In the genomic region with DNA sequence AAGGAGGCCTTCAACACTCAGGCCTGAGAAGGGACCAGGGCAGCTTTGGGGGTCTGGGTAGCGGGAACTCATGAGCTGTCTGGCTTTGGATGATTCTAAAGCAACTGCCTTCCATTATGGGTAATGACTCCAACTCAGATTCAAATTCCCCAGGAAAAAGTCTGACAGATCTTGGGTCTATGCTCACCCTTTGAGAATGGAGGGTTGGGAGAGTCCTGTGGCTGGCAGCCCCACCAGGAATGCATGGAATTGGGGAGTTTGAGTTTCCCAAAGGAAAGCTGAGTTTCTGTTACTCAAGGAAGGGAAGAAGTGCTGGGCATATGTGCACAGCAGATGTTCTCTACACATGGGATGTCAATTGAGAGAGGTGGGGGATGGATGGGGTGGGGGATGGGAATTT, we compare ENCODE assay signal across 29 cellular contexts. TPM values are rescaled to one million over a fixed set of nuclear protein-coding genes. Genes with fewer than 3 reads are reported as not detected.
DNase-seq lines count a peak whose midpoint lies in the region; ATAC-seq and TF ChIP-seq lines count a peak whose summit lies in the region.
"Had no signal": no experiment of that assay in that cellular context is flagged by ENCODE, and none has a peak within 500 bp of the region (broad histone marks: within the 10 kb centered on the region; RNA-seq: fewer than 3 reads in every experiment).

No MANE protein-coding gene starts in this region.

- H3K27ac Mint-ChIP-seq in chondrocyte (ENCODE audit: unreplicated experiment) (peak overlapping the region; percentile 32), nephron progenitor cell (peak overlapping the region; percentile 50)
- no peak overlapping the region for H3K27ac Mint-ChIP-seq in stimulated activated naive CD8-positive, alpha-beta T cell treated with anti-CD3 and anti-CD28 coated beads, Interleukin-15, amount 100 ng/mL, for 72 hours
- no peak overlapping the region for H3K27ac Mint-ChIP-seq in activated T-cell treated with anti-CD3 and anti-CD28 coated beads, Interleukin-2, amount 50 U/mL, for 24 hours
- H3K27ac Mint-ChIP-seq: activated naive CD8-positive, alpha-beta T cell; effector memory CD8-positive, alpha-beta T cell; stimulated activated naive B cell treated with anti-CD40 and anti-IgM and Interleukin-4, amounts not matched to agents 10 μg/mL and 1 μg/mL and 100 μg/mL, for 72 hours had no signal

- no peak overlapping the region for H3K4me2 ChIP-seq in IMR-90 (ENCODE audit: low read depth, low read length)

- H2BK5ac ChIP-seq in IMR-90 (ENCODE audit: low read depth, low read length, poor library complexity, severe bottlenecking), result no peak overlapping the region

- CTCF ChIA-PET in IMR-90 (lab: Yijun Ruan, JAX), result interaction anchor here (0.6 kb wide), 1 partner anchor 128 kb away, joined by 4 read pairs; no protein-coding TSS in a partner anchor

- in situ Hi-C loops in IMR-90 (cut with MboI; ENCODE audit: low sequenced_read_pairs), result no loop called here

- H3K4me3 Mint-ChIP-seq in chondrocyte (ENCODE audit: unreplicated experiment) (no peak overlapping the region), nephron progenitor cell (no peak overlapping the region)
- H3K4me3 Mint-ChIP-seq in stimulated activated naive CD8-positive, alpha-beta T cell treated with anti-CD3 and anti-CD28 coated beads, Interleukin-15, amount 100 ng/mL, for 72 hours, result no peak overlapping the region
- H3K4me3 Mint-ChIP-seq in activated T-cell treated with anti-CD3 and anti-CD28 coated beads, Interleukin-2, amount 50 U/mL, for 24 hours, result no peak overlapping the region
- H3K4me3 Mint-ChIP-seq in activated T-cell treated with anti-CD3 and anti-CD28 coated beads, Interleukin-2, amount 50 U/mL, for 4 hours, result no peak overlapping the region
- H3K4me3 Mint-ChIP-seq: activated naive CD8-positive, alpha-beta T cell; effector memory CD8-positive, alpha-beta T cell; naive thymus-derived CD8-positive, alpha-beta T cell; stimulated activated naive B cell treated with anti-CD40 and anti-IgM and Interleukin-4, amounts not matched to agents 10 μg/mL and 1 μg/mL and 100 μg/mL, for 72 hours had no signal

- peak overlapping the region; percentile 20; the same call in 1 of the 2 replicates for H2BK20ac ChIP-seq in IMR-90 (ENCODE audit: low read depth, low read length)

- peak overlapping the region; percentile 12; the same call in 1 of the 3 replicates for H2BK15ac ChIP-seq in IMR-90 (ENCODE audit: low read depth, low read length)

- H3K79me1 ChIP-seq in IMR-90 (ENCODE audit: low read depth in 1 of 2, low read length in 2 of 2), result no peaks in the 10 kb centered on the region

- peak overlapping the region; percentile 54 for H2AFZ ChIP-seq in IMR-90 (replicated peaks; ENCODE audit: low read length, poor library complexity)

- intact Hi-C loops in IMR-90 (cut with micrococcal nuclease), result loop anchor here (1.0 kb wide), 1 partner anchor 15 kb away; no protein-coding TSS in a partner anchor

- H3K36me3 Mint-ChIP-seq in chondrocyte (ENCODE audit: low read depth) (no peaks in the 10 kb centered on the region), nephron progenitor cell (ENCODE audit: low read depth) (no peaks in the 10 kb centered on the region)
- no peaks in the 10 kb centered on the region for H3K36me3 Mint-ChIP-seq in activated T-cell treated with anti-CD3 and anti-CD28 coated beads, Interleukin-2, amount 50 U/mL, for 24 hours (ENCODE audit: low read depth)
- no peaks in the 10 kb centered on the region for H3K36me3 Mint-ChIP-seq in activated T-cell treated with anti-CD3 and anti-CD28 coated beads, Interleukin-2, amount 50 U/mL, for 4 hours (ENCODE audit: insufficient read depth)
- H3K36me3 Mint-ChIP-seq: activated naive CD8-positive, alpha-beta T cell; naive thymus-derived CD8-positive, alpha-beta T cell; stimulated activated naive B cell treated with anti-CD40 and anti-IgM and Interleukin-4, amounts not matched to agents 10 μg/mL and 1 μg/mL and 100 μg/mL, for 72 hours had no signal

- H3K27me3 Mint-ChIP-seq in chondrocyte (ENCODE audit: low read depth) (no peaks in the 10 kb centered on the region), nephron progenitor cell (ENCODE audit: low read depth, poor library complexity) (peaks cover 11% of the 10 kb centered on the region)
- peaks cover 9% of the 10 kb centered on the region for H3K27me3 Mint-ChIP-seq in stimulated activated naive CD8-positive, alpha-beta T cell treated with anti-CD3 and anti-CD28 coated beads, Interleukin-15, amount 100 ng/mL, for 72 hours
- peaks cover 4% of the 10 kb centered on the region for H3K27me3 Mint-ChIP-seq in activated T-cell treated with anti-CD3 and anti-CD28 coated beads, Interleukin-2, amount 50 U/mL, for 24 hours
- H3K27me3 Mint-ChIP-seq in activated T-cell treated with anti-CD3 and anti-CD28 coated beads, Interleukin-2, amount 50 U/mL, for 4 hours (ENCODE audit: low read depth), result no peaks in the 10 kb centered on the region
- H3K27me3 Mint-ChIP-seq: activated naive CD8-positive, alpha-beta T cell; effector memory CD8-positive, alpha-beta T cell had no signal

- H3K9me3 Mint-ChIP-seq in chondrocyte (ENCODE audit: low read depth) (no peaks in the 10 kb centered on the region), nephron progenitor cell (no peaks in the 10 kb centered on the region)
- no peaks in the 10 kb centered on the region for H3K9me3 Mint-ChIP-seq in stimulated activated naive CD8-positive, alpha-beta T cell treated with anti-CD3 and anti-CD28 coated beads, Interleukin-15, amount 100 ng/mL, for 72 hours
- no peaks in the 10 kb centered on the region for H3K9me3 Mint-ChIP-seq in activated T-cell treated with anti-CD3 and anti-CD28 coated beads, Interleukin-2, amount 50 U/mL, for 24 hours
- no peaks in the 10 kb centered on the region for H3K9me3 Mint-ChIP-seq in activated T-cell treated with anti-CD3 and anti-CD28 coated beads, Interleukin-2, amount 50 U/mL, for 4 hours
- H3K9me3 Mint-ChIP-seq: effector memory CD8-positive, alpha-beta T cell; naive thymus-derived CD8-positive, alpha-beta T cell; stimulated activated naive B cell treated with anti-CD40 and anti-IgM and Interleukin-4, amounts not matched to agents 10 μg/mL and 1 μg/mL and 100 μg/mL, for 72 hours had no signal

- no peak overlapping the region for H3K18ac ChIP-seq in IMR-90 (ENCODE audit: low read depth, low read length)

- H3K36me3 ChIP-seq in IMR-90 (ENCODE audit: control insufficient read depth, insufficient read depth, low read length), result no peaks in the 10 kb centered on the region
- H3K36me3 ChIP-seq: lower lobe of right lung, MG63, ovary, suprapubic skin, upper lobe of left lung had no signal

- no peak for TF ChIP-seq RAD21 in IMR-90 (IDR thresholded peaks at IDR 0.05; ENCODE audit: low read length)

- H2BK120ac ChIP-seq in IMR-90 (ENCODE audit: low read depth, low read length), result peak overlapping the region; percentile 32

- peaks cover 13% of the 10 kb centered on the region for H3K9me1 ChIP-seq in IMR-90 (ENCODE audit: insufficient read depth, low read length)

- POLR2A ChIA-PET in IMR-90 (lab: Charles Lee; ENCODE audit: unreplicated experiment), result no interaction called here

- WGBS in IMR-90 (ENCODE audit: extremely low coverage in 2 of 2, insufficient read length in 1 of 2), 2 experiments, result no CpG with 5 or more reads among the region's 1 CpG

- H3K9me3 ChIP-seq in IMR-90 (ENCODE audit: control insufficient read depth, insufficient read depth, low read length), result no peaks in the 10 kb centered on the region
- H3K9me3 ChIP-seq: Caco-2, lower lobe of right lung, MG63, ovary, suprapubic skin, upper lobe of left lung had no signal

- no peak overlapping the region for H3K4me3 ChIP-seq in IMR-90 (ENCODE audit: insufficient read depth, low read depth, low read length)
- H3K4me3 ChIP-seq: K562, lower lobe of right lung, MG63, ovary, suprapubic skin, upper lobe of left lung had no signal

- 0 out of 2 replicates have a peak overlapping the region, but pooled peaks have one; percentile 16 for H3K23ac ChIP-seq in IMR-90 (ENCODE audit: low read depth, low read length)

- dilution Hi-C loops in IMR-90 (cut with HindIII; ENCODE audit: low sequenced_read_pairs, unreplicated experiment), result no loop called here

- no peak overlapping the region for H3K56ac ChIP-seq in IMR-90 (ENCODE audit: extremely low read depth, insufficient read depth, low read length)

- no peak for TF ChIP-seq POLR2A in IMR-90 (IDR thresholded peaks at IDR 0.05; ENCODE audit: low read depth, low read length)

- 0 out of 2 replicates have a peak overlapping the region, but pooled peaks have one; percentile 2 for H3K14ac ChIP-seq in IMR-90 (replicated peaks; ENCODE audit: low read depth, low read length)

- H2AK9ac ChIP-seq in IMR-90 (replicated peaks; ENCODE audit: low read depth, low read length, poor library complexity), result peak overlapping the region; percentile 12

- H3K27ac ChIP-seq in IMR-90 (ENCODE audit: insufficient read depth, low read length), result no peak overlapping the region
- H3K27ac ChIP-seq: C4-2B, lower lobe of right lung, ovary, suprapubic skin, upper lobe of left lung had no signal

- peak overlapping the region in 1 of 2 experiments; percentile 36; a peak in 1 of 4 replicates for H4K8ac ChIP-seq in IMR-90 (ENCODE audit: low read depth in 2 of 2, low read length in 2 of 2)

- H3K27me3 ChIP-seq in IMR-90 (ENCODE audit: control insufficient read depth, insufficient read depth, low read length), result no peaks in the 10 kb centered on the region
- H3K27me3 ChIP-seq: MG63, ovary, suprapubic skin, upper lobe of left lung had no signal

- no peak overlapping the region for H3K9ac ChIP-seq in IMR-90 (ENCODE audit: low read depth, low read length)

- H3K4me1 Mint-ChIP-seq in chondrocyte (ENCODE audit: low read depth) (peaks cover 63% of the 10 kb centered on the region), nephron progenitor cell (peaks cover 65% of the 10 kb centered on the region)
- no peaks in the 10 kb centered on the region for H3K4me1 Mint-ChIP-seq in stimulated activated naive CD8-positive, alpha-beta T cell treated with anti-CD3 and anti-CD28 coated beads, Interleukin-15, amount 100 ng/mL, for 72 hours
- H3K4me1 Mint-ChIP-seq in activated T-cell treated with anti-CD3 and anti-CD28 coated beads, Interleukin-2, amount 50 U/mL, for 24 hours (ENCODE audit: low read depth), result no peaks in the 10 kb centered on the region
- no peaks in the 10 kb centered on the region for H3K4me1 Mint-ChIP-seq in activated T-cell treated with anti-CD3 and anti-CD28 coated beads, Interleukin-2, amount 50 U/mL, for 4 hours (ENCODE audit: low read depth)

- no peaks in the 10 kb centered on the region for H4K20me1 ChIP-seq in IMR-90 (ENCODE audit: insufficient read depth, low read length)

- H2AK5ac ChIP-seq in IMR-90 (ENCODE audit: low read depth, low read length), result peak overlapping the region; percentile 32; the same call in 1 of the 2 replicates

- peak; percentile 24; the same call in 1 of the 2 replicates for ATAC-seq in IMR-90 (ENCODE audit: low read depth)
- no peak for ATAC-seq in stimulated activated naive CD8-positive, alpha-beta T cell treated with anti-CD3 and anti-CD28 coated beads, Interleukin-15, amount 100 ng/mL, for 72 hours
- no peak for ATAC-seq in activated T-cell treated with anti-CD3 and anti-CD28 coated beads, Interleukin-2, amount 50 U/mL, for 4 hours
- ATAC-seq: effector memory CD8-positive, alpha-beta T cell; K562; lower lobe of right lung; naive thymus-derived CD8-positive, alpha-beta T cell; Panc1; stimulated activated naive B cell treated with anti-CD40 and anti-IgM and Interleukin-4, amounts not matched to agents 10 μg/mL and 1 μg/mL and 100 μg/mL, for 72 hours had no signal

- H3K4me1 ChIP-seq in IMR-90 (ENCODE audit: control insufficient read depth, insufficient read depth, low read length), result peaks cover 34% of the 10 kb centered on the region
- H3K4me1 ChIP-seq: upper lobe of left lung had no signal

- peak overlapping the region; percentile 50; the same call in 1 of the 2 replicates for H3K4ac ChIP-seq in IMR-90 (ENCODE audit: low read depth, low read length)

- TF ChIP-seq CTCF in IMR-90 (conservative IDR thresholded peaks at IDR 0.05; ENCODE audit: low read depth, low read length) (no peak), chondrocyte (IDR thresholded peaks at IDR 0.05) (no peak), nephron progenitor cell (IDR thresholded peaks at IDR 0.05) (no peak)

- H4K91ac ChIP-seq in IMR-90 (ENCODE audit: insufficient read depth, low read depth, low read length), result peak overlapping the region; percentile 53; the same call in 1 of the 2 replicates

- no peak overlapping the region for H4K5ac ChIP-seq in IMR-90 (ENCODE audit: low read depth, low read length)

- no TSS peak for BruUV-seq in IMR-90 (replicated peaks; lab: Mats Ljungman, UMichigan)

- DNase-seq in EH (ENCODE audit: low read depth) (peak; percentile 83), IMR-90 (peak; percentile 40), chondrocyte (ENCODE audit: low spot score) (no peak), nephron progenitor cell (no peak)
- no peak for DNase-seq in stimulated activated naive CD8-positive, alpha-beta T cell treated with anti-CD3 and anti-CD28 coated beads, Interleukin-15, amount 100 ng/mL, for 72 hours
- no peak for DNase-seq in activated T-cell treated with anti-CD3 and anti-CD28 coated beads, Interleukin-2, amount 50 U/mL, for 24 hours
- DNase-seq in activated T-cell treated with anti-CD3 and anti-CD28 coated beads, Interleukin-2, amount 50 U/mL, for 4 hours, result no peak
- DNase-seq: activated CD4-positive, alpha-beta T cell treated with anti-CD3 and anti-CD28 coated beads for 4 hours; activated effector memory CD4-positive, alpha-beta T cell treated with anti-CD3 and anti-CD28 coated beads, Interleukin-2, amount 50 U/mL, for 16 hours; Caco-2; central memory CD4-positive, alpha-beta T cell; effector memory CD8-positive, alpha-beta T cell; head of caudate nucleus; lower lobe of right lung; MG63; midbrain; naive thymus-derived CD8-positive, alpha-beta T cell; NCI-H1105; NCI-H2029; NCI-H526 treated with DMSO at 0.1 percent for 48 hours; ovary; Right ventricle myocardium superior; stimulated activated naive B cell treated with anti-CD40 and anti-IgM and Interleukin-4, amounts not matched to agents 10 μg/mL and 1 μg/mL and 100 μg/mL, for 72 hours; upper lobe of left lung had no signal

RNA-seq across cellular contexts. Expression of gene LTBP2, which starts 22.4 kb away (rescaled TPM):
- total RNA-seq in IMR-90 (2012; rRNA removed) (23.8 and 26.7 TPM in 2 replicates), chondrocyte (210 to 446 TPM (median 215 TPM) in 3 replicates)
- polyA plus RNA-seq in IMR-90 (2012; rRNA removed), result 79.3 and 81.8 TPM in 2 replicates
- 49.1 and 65.1 TPM in 2 replicates for polyA plus RNA-seq in IMR-90 (2012; cell fraction: cytosol; rRNA removed)
- 57.1 and 111 TPM in 2 replicates for polyA plus RNA-seq in IMR-90 (2012; cell fraction: nucleus; rRNA removed; ENCODE audit: low replicate concordance)
- under 1 TPM; 0.21 to 0.35 (median 0.30) TPM for total RNA-seq in activated T-cell treated with anti-CD3 and anti-CD28 coated beads, Interleukin-2, amount 50 U/mL, for 4 hours

Comparison
In these comparisons a context has a peak if more than half of its experiments do, and no peak if none do; other contexts are left out.
1. DNase-seq: peak in EH (single experiment) and IMR-90 (single experiment); none in chondrocyte (single experiment), nephron progenitor cell (single experiment), stimulated activated naive CD8-positive, alpha-beta T cell treated with anti-CD3 and anti-CD28 coated beads, Interleukin-15, amount 100 ng/mL, for 72 hours (0 of 2), activated T-cell treated with anti-CD3 and anti-CD28 coated beads, Interleukin-2, amount 50 U/mL, for 24 hours (single experiment) and activated T-cell treated with anti-CD3 and anti-CD28 coated beads, Interleukin-2, amount 50 U/mL, for 4 hours (single experiment).
2. H3K27ac Mint-ChIP-seq: peak in chondrocyte (single experiment) and nephron progenitor cell (single experiment); none in stimulated activated naive CD8-positive, alpha-beta T cell treated with anti-CD3 and anti-CD28 coated beads, Interleukin-15, amount 100 ng/mL, for 72 hours (0 of 2) and activated T-cell treated with anti-CD3 and anti-CD28 coated beads, Interleukin-2, amount 50 U/mL, for 24 hours (single experiment).
3. RNA of gene LTBP2, which starts 22.4 kb away (total RNA-seq): 210 to 446 TPM in chondrocyte and 23.8 to 26.7 TPM in IMR-90; 0.21 to 0.35 TPM in activated T-cell treated with anti-CD3 and anti-CD28 coated beads, Interleukin-2, amount 50 U/mL, for 4 hours; every median in the first group is over 10 times any median in the second.